Comparison of ENCODE assay signal across 8 cellular contexts in genomic region chr10:115129752-115130151, GRCh38. TPM values are rescaled to one million over a fixed set of nuclear protein-coding genes. Genes with fewer than 3 reads are reported as not detected.
DNase-seq lines count a peak whose midpoint lies in the region; TF ChIP-seq lines count a peak whose summit lies in the region.

No MANE protein-coding gene starts in this region.

- H3K27ac Mint-ChIP-seq in neural progenitor cell, result no peak overlapping the region
- no peak overlapping the region for H3K27ac Mint-ChIP-seq in activated T-cell treated with anti-CD3 and anti-CD28 coated beads, Interleukin-2, amount 50 U/mL, for 24 hours

- no peaks in the 10 kb centered on the region for H3K79me2 ChIP-seq in neural progenitor cell (ENCODE audit: low read depth)

- H3K9me3 ChIP-seq in neural progenitor cell (ENCODE audit: low read depth), result no peaks in the 10 kb centered on the region

- no peak overlapping the region for H3K4me2 ChIP-seq in neural progenitor cell

- H3K4me1 Mint-ChIP-seq in neural progenitor cell, result no peaks in the 10 kb centered on the region
- no peaks in the 10 kb centered on the region for H3K4me1 Mint-ChIP-seq in activated T-cell treated with anti-CD3 and anti-CD28 coated beads, Interleukin-2, amount 50 U/mL, for 24 hours (ENCODE audit: low read depth)

- no peaks in the 10 kb centered on the region for H3K36me3 ChIP-seq in neural progenitor cell

- no peaks in the 10 kb centered on the region for H4K20me1 ChIP-seq in neural progenitor cell (ENCODE audit: low read depth)

- no peaks in the 10 kb centered on the region for H3K27me3 Mint-ChIP-seq in neural progenitor cell (ENCODE audit: insufficient read depth, low read depth)
- H3K27me3 Mint-ChIP-seq in activated T-cell treated with anti-CD3 and anti-CD28 coated beads, Interleukin-2, amount 50 U/mL, for 24 hours, result peaks cover 12% of the 10 kb centered on the region

- H3K27ac ChIP-seq in neural progenitor cell, result no peak overlapping the region

- no peak overlapping the region for H3K4me3 ChIP-seq in neural progenitor cell

- H3K9ac ChIP-seq in neural progenitor cell, result no peak overlapping the region

- H3K36me3 Mint-ChIP-seq in neural progenitor cell, result peaks cover 17% of the 10 kb centered on the region
- H3K36me3 Mint-ChIP-seq in activated T-cell treated with anti-CD3 and anti-CD28 coated beads, Interleukin-2, amount 50 U/mL, for 24 hours (ENCODE audit: low read depth), result no peaks in the 10 kb centered on the region

- H3F3A ChIP-seq in neural progenitor cell (ENCODE audit: low read depth), result no peaks in the 10 kb centered on the region

- H3K9me3 Mint-ChIP-seq in neural progenitor cell, result peaks cover 13% of the 10 kb centered on the region
- no peaks in the 10 kb centered on the region for H3K9me3 Mint-ChIP-seq in activated T-cell treated with anti-CD3 and anti-CD28 coated beads, Interleukin-2, amount 50 U/mL, for 24 hours

- peak; percentile 8 for DNase-seq in NCI-H748 (lab: John Stamatoyannopoulos, UW; ENCODE audit: unreplicated experiment)
- no peak for DNase-seq in NCI-H748 treated with DMSO at 0.1 percent for 48 hours (lab: John Stamatoyannopoulos, UW)
- peak; percentile 30 for DNase-seq in M059J (ENCODE audit: low read depth)
- DNase-seq in cerebellar cortex (ENCODE audit: low spot score), result peak; percentile 46
- peak; percentile 30 for DNase-seq in neural progenitor cell (ENCODE audit: low spot score)
- DNase-seq in activated T-cell treated with anti-CD3 and anti-CD28 coated beads, Interleukin-2, amount 50 U/mL, for 24 hours, result no peak
- no peak for DNase-seq in NCI-H187 treated with DMSO at 0.1 percent for 48 hours (lab: John Stamatoyannopoulos, UW)
- no peak for DNase-seq in NCI-H524 treated with DMSO at 0.1 percent for 48 hours (lab: John Stamatoyannopoulos, UW)

- no peak overlapping the region for H2AFZ ChIP-seq in neural progenitor cell (replicated peaks)

- no peak overlapping the region for H3K4me3 Mint-ChIP-seq in neural progenitor cell
- no peak overlapping the region for H3K4me3 Mint-ChIP-seq in activated T-cell treated with anti-CD3 and anti-CD28 coated beads, Interleukin-2, amount 50 U/mL, for 24 hours

- no peaks in the 10 kb centered on the region for H3K27me3 ChIP-seq in neural progenitor cell

- H3K4me1 ChIP-seq in neural progenitor cell, result no peaks in the 10 kb centered on the region

- TF ChIP-seq CTCF in neural progenitor cell (IDR thresholded peaks at IDR 0.05), result peak; percentile 62

RNA-seq across cellular contexts. Expression of gene ATRNL1, which starts 36.6 kb away (rescaled TPM):
- 5.4 and 6.1 TPM in 2 replicates for total RNA-seq in M059J (2014; rRNA removed; shearing (Covaris generic))
- total RNA-seq in neural progenitor cell (ENCODE audit: low replicate concordance), result 6.9 and 16.4 TPM in 2 replicates

Comparison
In these comparisons a context has a peak if more than half of its experiments do, and no peak if none do; other contexts are left out.
1. DNase-seq: peak in NCI-H748 (single experiment), M059J (single experiment), cerebellar cortex (single experiment) and neural progenitor cell (single experiment); none in NCI-H748 treated with DMSO at 0.1 percent for 48 hours (single experiment), activated T-cell treated with anti-CD3 and anti-CD28 coated beads, Interleukin-2, amount 50 U/mL, for 24 hours (single experiment), NCI-H187 treated with DMSO at 0.1 percent for 48 hours (single experiment) and NCI-H524 treated with DMSO at 0.1 percent for 48 hours (single experiment).